8 cellular contexts compared by ENCODE assay signal in the genomic region with DNA sequence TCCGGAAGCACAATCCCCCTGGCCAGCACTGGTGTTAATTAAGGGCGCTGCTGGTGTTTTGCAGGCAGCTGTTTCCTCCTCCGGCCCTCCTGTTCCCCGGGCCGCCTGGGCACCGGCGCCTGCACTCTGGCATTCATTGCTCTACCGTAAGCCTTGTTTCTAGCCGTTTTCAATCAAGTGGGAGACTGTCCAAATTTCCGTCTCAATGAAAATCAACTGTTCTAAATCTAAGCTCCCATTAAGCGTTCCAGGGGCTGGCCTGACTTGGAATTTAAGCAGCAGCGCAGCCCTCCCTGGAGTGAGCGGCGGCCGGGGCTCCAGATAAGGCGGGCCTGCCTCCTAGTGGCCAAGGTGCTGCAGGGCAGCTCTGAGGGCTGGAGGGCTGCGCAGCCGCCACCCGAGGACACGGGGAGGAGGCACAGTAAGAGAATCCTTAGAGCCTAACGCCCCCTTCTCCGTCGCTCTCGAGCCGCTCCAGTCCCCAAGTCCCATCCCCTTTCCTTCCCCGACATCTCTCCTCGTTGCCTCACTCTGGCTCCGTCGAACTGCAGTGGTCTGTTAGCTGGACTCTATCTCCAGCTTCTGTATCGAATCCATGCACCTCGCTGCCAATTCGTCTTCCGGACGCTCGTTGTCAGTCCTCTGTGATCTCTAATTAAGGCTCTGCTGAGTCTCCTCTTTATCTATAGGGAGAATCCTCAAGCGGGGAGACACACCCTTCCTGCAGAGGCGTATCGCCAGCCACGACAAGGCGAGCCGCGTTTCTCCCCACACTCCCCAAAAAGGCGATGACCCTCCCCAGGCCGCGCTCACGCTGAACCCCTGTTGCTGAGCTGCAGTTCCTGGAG. TPM values are rescaled to one million over a fixed set of nuclear protein-coding genes. Genes with fewer than 3 reads are reported as not detected.
DNase-seq lines count a peak whose midpoint lies in the region; ATAC-seq and TF ChIP-seq lines count a peak whose summit lies in the region.

No MANE protein-coding gene starts in this region.

- peak; percentile 78 for DNase-seq in BE2C
- peak; percentile 73 for DNase-seq in NCI-H526 treated with DMSO at 0.1 percent for 48 hours (lab: John Stamatoyannopoulos, UW)
- DNase-seq in activated CD8-positive, alpha-beta T cell treated with anti-CD3 and anti-CD28 coated beads for 36 hours: peak; percentile 91
- DNase-seq in effector CD4-positive, alpha-beta T cell: peak; percentile 85
- peak; percentile 91 to 92 for DNase-seq in lung microvascular endothelial cell (ENCODE audit: low read depth in 2 of 2)
- peak; percentile 78 to 87 (median 78) for DNase-seq in stimulated activated CD4-positive, alpha-beta T cell treated with anti-CD3 and anti-CD28 coated beads, TNF-alpha, amount 100 ng/mL, for 24 hours (ENCODE audit: low read depth in 3 of 3)

- POLR2A ChIA-PET in activated CD8-positive, alpha-beta T cell treated with anti-CD3 and anti-CD28 coated beads for 36 hours (lab: Charles Lee): interaction anchor here (0.6 to 3.3 kb wide), 24 partner anchors 10 to 238 kb away, joined by 3 to 29 read pairs (median 5); a partner anchor contains a TSS

- CTCF ChIA-PET in activated CD8-positive, alpha-beta T cell treated with anti-CD3 and anti-CD28 coated beads for 36 hours (lab: Charles Lee): interaction anchor here (0.7 to 7.9 kb wide), 66 partner anchors 9 to 780 kb away, joined by 3 to 147 read pairs (median 6); a partner anchor contains a TSS

- peak; percentile 78 for TF ChIP-seq CTCF in BE2C (IDR thresholded peaks at IDR 0.05; ENCODE audit: low read depth, low read length)
- TF ChIP-seq CTCF in activated CD8-positive, alpha-beta T cell treated with anti-CD3 and anti-CD28 coated beads for 36 hours (IDR thresholded peaks at IDR 0.05): peak; percentile 99

- peak overlapping the region; percentile 93 for H3K27ac Mint-ChIP-seq in activated CD8-positive, alpha-beta T cell treated with anti-CD3 and anti-CD28 coated beads for 36 hours

- H3K4me3 ChIP-seq in BE2C (ENCODE audit: low read depth, low read length): peak overlapping the region; percentile 67

- no peaks in the 10 kb centered on the region for H3K9me3 ChIP-seq in BE2C

- H3K4me3 Mint-ChIP-seq in activated CD8-positive, alpha-beta T cell treated with anti-CD3 and anti-CD28 coated beads for 36 hours: peak overlapping the region; percentile 76

- H3K27me3 ChIP-seq in BE2C: no peaks in the 10 kb centered on the region

- no peaks in the 10 kb centered on the region for H3K27me3 Mint-ChIP-seq in activated CD8-positive, alpha-beta T cell treated with anti-CD3 and anti-CD28 coated beads for 36 hours

- peaks cover 15% of the 10 kb centered on the region for H3K36me3 Mint-ChIP-seq in activated CD8-positive, alpha-beta T cell treated with anti-CD3 and anti-CD28 coated beads for 36 hours (ENCODE audit: low read depth)

- no peaks in the 10 kb centered on the region for H3K36me3 ChIP-seq in BE2C

- H3K9me3 Mint-ChIP-seq in activated CD8-positive, alpha-beta T cell treated with anti-CD3 and anti-CD28 coated beads for 36 hours: no peaks in the 10 kb centered on the region

- ATAC-seq in GM19025 (IDR thresholded peaks at IDR 0.05; ENCODE audit: low read depth, unreplicated experiment): peak; percentile 98
- peak; percentile 99 for ATAC-seq in HG03354 (IDR thresholded peaks at IDR 0.05; ENCODE audit: poor library complexity, severe bottlenecking, unreplicated experiment)
- ATAC-seq in activated CD8-positive, alpha-beta T cell treated with anti-CD3 and anti-CD28 coated beads for 36 hours: peak; percentile 99

- peaks cover 3% of the 10 kb centered on the region; the same call in 1 of the 2 replicates for H3K4me1 ChIP-seq in BE2C

- peaks cover 53% of the 10 kb centered on the region for H3K4me1 Mint-ChIP-seq in activated CD8-positive, alpha-beta T cell treated with anti-CD3 and anti-CD28 coated beads for 36 hours (ENCODE audit: low read depth)

- intact Hi-C loops in activated CD8-positive, alpha-beta T cell treated with anti-CD3 and anti-CD28 coated beads for 36 hours (cut with micrococcal nuclease): loop anchor here (1.0 to 10.0 kb wide), 4 partner anchors 42 to 238 kb away; a partner anchor contains a TSS

RNA-seq across cellular contexts. Expression of a gene that starts 57.8 kb away (rescaled TPM):
- polyA plus RNA-seq in BE2C (2012; ENCODE audit: insufficient read depth, insufficient read length, low read depth): 67.9 TPM
- total RNA-seq in activated CD8-positive, alpha-beta T cell treated with anti-CD3 and anti-CD28 coated beads for 36 hours: 10 to 100 TPM; 26.3 to 27.5 TPM
- 7.3 and 9.8 TPM in 2 replicates for total RNA-seq in lung microvascular endothelial cell

Comparison
In these comparisons a context has a peak if more than half of its experiments do, and no peak if none do; other contexts are left out.
1. Peak in every context shown above with its lines: DNase-seq, ATAC-seq and H3K4me3 ChIP-seq.